Comparison of ENCODE assay signal across 23 cellular contexts in the genomic region with DNA sequence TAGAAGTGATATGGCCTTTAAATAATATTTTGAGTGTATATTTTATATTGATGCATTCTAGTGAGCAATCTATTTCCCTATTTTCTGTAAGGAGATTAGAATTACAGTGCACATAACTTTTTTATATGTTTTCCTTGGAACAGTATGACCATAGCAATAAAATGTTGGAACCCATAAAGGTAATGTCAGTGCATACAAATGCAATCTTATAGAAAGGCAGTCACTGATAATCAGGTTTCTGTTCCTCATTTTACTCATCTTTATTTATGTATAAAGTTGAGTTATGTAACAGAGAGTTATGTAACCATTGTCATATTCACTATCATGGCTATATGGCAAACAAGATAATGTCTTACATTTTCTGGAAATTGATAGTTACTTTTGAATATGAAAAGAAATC.
"Had no signal": no experiment of that assay in that cellular context is flagged by ENCODE, and none has a peak within 500 bp of the region (broad histone marks: within the 10 kb centered on the region; RNA-seq: fewer than 3 reads in every experiment).

No MANE protein-coding gene starts in this region.

- H3K27ac Mint-ChIP-seq: activated naive CD4-positive, alpha-beta T cell treated with anti-CD3 and anti-CD28 coated beads, Interleukin-2, amount 50 U/mL, for 72 hours; progenitor cell of endocrine pancreas had no signal

- H3K4me1 ChIP-seq: adrenal gland, breast epithelium, foreskin keratinocyte, right atrium auricular region, tibial artery had no signal

- H3K4me3 ChIP-seq: adrenal gland, breast epithelium, coronary artery, lung, right atrium auricular region, tibial artery had no signal

- H3K27ac ChIP-seq: adrenal gland, breast epithelium, coronary artery, foreskin keratinocyte, right atrium auricular region, tibial artery had no signal

- ATAC-seq: activated naive CD4-positive, alpha-beta T cell treated with anti-CD3 and anti-CD28 coated beads, Interleukin-2, amount 50 U/mL, for 72 hours; foreskin keratinocyte; left colon; stimulated activated naive CD8-positive, alpha-beta T cell treated with anti-CD3 and anti-CD28 coated beads, Interleukin-15, Interleukin-2, amounts not matched to agents 100 U/mL and 50 U/mL, for 24 hours had no signal

- H3K9me3 ChIP-seq: adrenal gland had no signal

- H3K27me3 ChIP-seq: adrenal gland, breast epithelium, foreskin keratinocyte, right atrium auricular region, tibial artery had no signal

- H3K36me3 ChIP-seq: adrenal gland, breast epithelium, right atrium auricular region, tibial artery had no signal

- DNase-seq: activated CD4-positive, alpha-beta T cell treated with anti-CD3 and anti-CD28 coated beads for 1 hour; activated CD8-positive, alpha-beta memory T cell treated with anti-CD3 and anti-CD28 coated beads for 24 hours; activated CD8-positive, alpha-beta memory T cell treated with anti-CD3 and anti-CD28 coated beads, Interleukin-2, amount 50 U/mL, for 48 hours; activated gamma-delta T cell; activated T-cell treated with anti-CD3 and anti-CD28 coated beads, Interleukin-2, amount 50 U/mL, for 48 hours; adrenal gland; foreskin keratinocyte; hypothalamus; islet precursor cell; left colon; midbrain; stimulated activated CD4-positive, alpha-beta T cell treated with anti-CD3 and anti-CD28 coated beads, Interleukin-2, amount 100 ng/mL, for 24 hours; stimulated activated naive CD8-positive, alpha-beta T cell treated with anti-CD3 and anti-CD28 coated beads, Interleukin-15, Interleukin-2, amounts not matched to agents 100 U/mL and 50 U/mL, for 24 hours; substantia nigra; T1000; tibial artery had no signal

- FAIRE-seq: astrocyte had no signal

- H3K27me3 Mint-ChIP-seq: progenitor cell of endocrine pancreas had no signal
